31 cellular contexts compared by ENCODE assay signal in the genomic region with DNA sequence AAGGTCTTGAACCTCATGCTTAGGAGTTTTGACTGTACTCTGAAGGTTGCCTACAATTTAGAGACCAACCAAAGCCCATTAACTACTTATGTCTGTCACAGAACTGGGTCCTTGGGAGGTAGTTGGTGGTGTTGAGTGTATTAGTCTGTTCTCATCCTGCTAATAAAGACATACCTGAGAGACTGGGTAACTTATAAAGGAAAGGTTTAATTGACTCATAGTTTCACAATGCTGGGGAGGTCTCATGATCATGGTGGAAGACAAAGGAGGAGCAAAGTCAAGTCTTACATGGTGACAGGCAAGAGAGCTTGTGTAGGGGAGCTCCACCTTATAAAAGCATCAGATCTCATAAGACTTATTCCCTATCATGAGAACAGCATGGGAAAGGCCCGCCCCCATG.
"Had no signal": no experiment of that assay in that cellular context is flagged by ENCODE, and none has a peak within 500 bp of the region (broad histone marks: within the 10 kb centered on the region; RNA-seq: fewer than 3 reads in every experiment).

No MANE protein-coding gene starts in this region.

- H3K4me3 Mint-ChIP-seq: activated B cell treated with CpG ODN at 0.5 μM for 24 hours; activated naive CD4-positive, alpha-beta T cell treated with anti-CD3 and anti-CD28 coated beads, Interleukin-2, amount 10 ng/mL, durations not matched to agents 7 days and 5 days; activated T-cell treated with anti-CD3 and anti-CD28 coated beads, Interleukin-2, amount 50 U/mL, for 24 hours; activated T-cell treated with anti-CD3 and anti-CD28 coated beads, Interleukin-2, amount 50 U/mL, for 72 hours; central memory CD8-positive, alpha-beta T cell; dendritic cell treated with granulocyte-macrophage colony-stimulating factor and Interleukin-4, amounts not matched to agents 40 ng/mL and 50 ng/mL, for 4 days; endodermal cell; T-helper 17 cell; T-helper 2 cell treated with Interferon-gamma antibody and Interleukin-4, amounts not matched to agents 5 μg/mL and 100 μg/mL, for 36 hours had no signal

- H3K9me3 Mint-ChIP-seq: activated B cell treated with CpG ODN at 0.5 μM for 24 hours; activated naive CD4-positive, alpha-beta T cell treated with anti-CD3 and anti-CD28 coated beads, Interleukin-2, amount 10 ng/mL, durations not matched to agents 7 days and 5 days; activated T-cell treated with anti-CD3 and anti-CD28 coated beads, Interleukin-2, amount 50 U/mL, for 24 hours; central memory CD8-positive, alpha-beta T cell; endodermal cell; T-helper 2 cell treated with Interferon-gamma antibody and Interleukin-4, amounts not matched to agents 5 μg/mL and 100 μg/mL, for 36 hours had no signal

- H3K36me3 ChIP-seq: adrenal gland, esophagus muscularis mucosa, gastroesophageal sphincter, WERI-Rb-1 had no signal

- H3K4me3 ChIP-seq: adrenal gland, body of pancreas, coronary artery, dorsolateral prefrontal cortex, esophagus muscularis mucosa, gastroesophageal sphincter had no signal

- H3K36me3 Mint-ChIP-seq: activated naive CD4-positive, alpha-beta T cell treated with anti-CD3 and anti-CD28 coated beads, Interleukin-2, amount 10 ng/mL, durations not matched to agents 7 days and 5 days; activated naive CD4-positive, alpha-beta T cell treated with anti-CD3 and anti-CD28 coated beads, Interleukin-2, amount 50 U/mL, for 72 hours had no signal

- DNase-seq: activated B cell treated with CpG ODN at 0.5 μM for 24 hours; activated CD4-positive, alpha-beta T cell treated with anti-CD3 and anti-CD28 coated beads for 48 hours; activated CD4-positive, alpha-beta T cell treated with anti-CD3 and anti-CD28 coated beads, Interleukin-2, amount 50 U/mL, for 1 hour; activated CD4-positive, alpha-beta T cell treated with anti-CD3 and anti-CD28 coated beads, Interleukin-2, amount 50 U/mL, for 48 hours; activated CD8-positive, alpha-beta memory T cell treated with anti-CD3 and anti-CD28 coated beads, Interleukin-2, amount 50 U/mL, for 48 hours; activated gamma-delta T cell; activated naive CD4-positive, alpha-beta T cell; activated naive CD4-positive, alpha-beta T cell treated with anti-CD3 and anti-CD28 coated beads, Interleukin-2, amount 10 ng/mL, durations not matched to agents 7 days and 5 days; activated T-cell treated with anti-CD3 and anti-CD28 coated beads for 4 hours; activated T-cell treated with anti-CD3 and anti-CD28 coated beads, Interleukin-2, amount 50 U/mL, for 24 hours; activated T-cell treated with anti-CD3 and anti-CD28 coated beads, Interleukin-2, amount 50 U/mL, for 72 hours; adrenal gland; amygdala; body of pancreas; dorsolateral prefrontal cortex; effector memory CD4-positive, alpha-beta T cell; endodermal cell; erythroblast; foreskin melanocyte; T-helper 1 cell; T-helper 17 cell; T1000; WERI-Rb-1 had no signal

- H3K9me3 ChIP-seq: adrenal gland, body of pancreas, esophagus muscularis mucosa, gastroesophageal sphincter had no signal

- H3K27ac ChIP-seq: adrenal gland, body of pancreas, coronary artery, dorsolateral prefrontal cortex, esophagus muscularis mucosa, gastroesophageal sphincter, WERI-Rb-1 had no signal

- H3K27me3 ChIP-seq: adrenal gland, body of pancreas, dorsolateral prefrontal cortex, esophagus muscularis mucosa, gastroesophageal sphincter had no signal

- ATAC-seq: activated CD4-positive, CD25-positive, alpha-beta regulatory T cell treated with anti-CD3 and anti-CD28 coated beads, Interleukin-2, amount 50 U/mL, for 24 hours; activated T-cell treated with anti-CD3 and anti-CD28 coated beads, Interleukin-2, amount 50 U/mL, for 72 hours; body of pancreas; gastroesophageal sphincter; T-helper 17 cell had no signal

- H3K4me1 Mint-ChIP-seq: activated B cell treated with CpG ODN at 0.5 μM for 24 hours; activated naive CD4-positive, alpha-beta T cell treated with anti-CD3 and anti-CD28 coated beads, Interleukin-2, amount 10 ng/mL, durations not matched to agents 7 days and 5 days; central memory CD8-positive, alpha-beta T cell had no signal

- H3K27ac Mint-ChIP-seq: activated B cell treated with CpG ODN at 0.5 μM for 24 hours; activated naive CD4-positive, alpha-beta T cell treated with anti-CD3 and anti-CD28 coated beads, Interleukin-2, amount 10 ng/mL, durations not matched to agents 7 days and 5 days; activated naive CD4-positive, alpha-beta T cell treated with anti-CD3 and anti-CD28 coated beads, Interleukin-2, amount 50 U/mL, for 72 hours; activated T-cell treated with anti-CD3 and anti-CD28 coated beads, Interleukin-2, amount 50 U/mL, for 24 hours; activated T-cell treated with anti-CD3 and anti-CD28 coated beads, Interleukin-2, amount 50 U/mL, for 72 hours; dendritic cell treated with granulocyte-macrophage colony-stimulating factor and Interleukin-4, amounts not matched to agents 40 ng/mL and 50 ng/mL, for 4 days; endodermal cell; T-helper 17 cell; T-helper 2 cell treated with Interferon-gamma antibody and Interleukin-4, amounts not matched to agents 5 μg/mL and 100 μg/mL, for 36 hours had no signal
